In genomic region chr17:61927211-61928100, GRCh38 we compare ENCODE assay signal across 8 cellular contexts. TPM values are rescaled to one million over a fixed set of nuclear protein-coding genes. Genes with fewer than 3 reads are reported as not detected.
A peak's percentile ranks its signal among the peaks of the same experiment; 100 is the strongest.
DNase-seq lines count a peak whose midpoint lies in the region; ATAC-seq and TF ChIP-seq lines count a peak whose summit lies in the region.

A gene with protein sequence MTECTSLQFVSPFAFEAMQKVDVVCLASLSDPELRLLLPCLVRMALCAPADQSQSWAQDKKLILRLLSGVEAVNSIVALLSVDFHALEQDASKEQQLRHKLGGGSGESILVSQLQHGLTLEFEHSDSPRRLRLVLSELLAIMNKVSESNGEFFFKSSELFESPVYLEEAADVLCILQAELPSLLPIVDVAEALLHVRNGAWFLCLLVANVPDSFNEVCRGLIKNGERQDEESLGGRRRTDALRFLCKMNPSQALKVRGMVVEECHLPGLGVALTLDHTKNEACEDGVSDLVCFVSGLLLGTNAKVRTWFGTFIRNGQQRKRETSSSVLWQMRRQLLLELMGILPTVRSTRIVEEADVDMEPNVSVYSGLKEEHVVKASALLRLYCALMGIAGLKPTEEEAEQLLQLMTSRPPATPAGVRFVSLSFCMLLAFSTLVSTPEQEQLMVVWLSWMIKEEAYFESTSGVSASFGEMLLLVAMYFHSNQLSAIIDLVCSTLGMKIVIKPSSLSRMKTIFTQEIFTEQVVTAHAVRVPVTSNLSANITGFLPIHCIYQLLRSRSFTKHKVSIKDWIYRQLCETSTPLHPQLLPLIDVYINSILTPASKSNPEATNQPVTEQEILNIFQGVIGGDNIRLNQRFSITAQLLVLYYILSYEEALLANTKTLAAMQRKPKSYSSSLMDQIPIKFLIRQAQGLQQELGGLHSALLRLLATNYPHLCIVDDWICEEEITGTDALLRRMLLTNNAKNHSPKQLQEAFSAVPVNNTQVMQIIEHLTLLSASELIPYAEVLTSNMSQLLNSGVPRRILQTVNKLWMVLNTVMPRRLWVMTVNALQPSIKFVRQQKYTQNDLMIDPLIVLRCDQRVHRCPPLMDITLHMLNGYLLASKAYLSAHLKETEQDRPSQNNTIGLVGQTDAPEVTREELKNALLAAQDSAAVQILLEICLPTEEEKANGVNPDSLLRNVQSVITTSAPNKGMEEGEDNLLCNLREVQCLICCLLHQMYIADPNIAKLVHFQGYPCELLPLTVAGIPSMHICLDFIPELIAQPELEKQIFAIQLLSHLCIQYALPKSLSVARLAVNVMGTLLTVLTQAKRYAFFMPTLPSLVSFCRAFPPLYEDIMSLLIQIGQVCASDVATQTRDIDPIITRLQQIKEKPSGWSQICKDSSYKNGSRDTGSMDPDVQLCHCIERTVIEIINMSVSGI (minus strand): TSS chr17:61927982. CDS start chr17:61926644, 1,338 bp downstream.

- under 1% methylated on average over 58 of the region's 58 CpGs for WGBS in hepatocyte (ENCODE audit: low lambda C conversion rate, missing lambda C conversion rate)
- 0% methylated on average over 58 of the region's 58 CpGs for WGBS in aorta, 2 donors

- in situ Hi-C loops in GM13976 (cut with MboI; ENCODE audit: low sequenced_read_pairs, unreplicated experiment), result no loop called here

- peak within 1 kb of the TSS; percentile 80 to 85 for H3K4me3 ChIP-seq in ascending aorta
- peak within 1 kb of the TSS; percentile 63 for H3K4me3 ChIP-seq in hepatocyte
- peak within 1 kb of the TSS; percentile 60 to 67 for H3K4me3 ChIP-seq in aorta (ENCODE audit: low read length in 2 of 2)

- H4K20me1 ChIP-seq in hepatocyte (ENCODE audit: insufficient read depth, poor library complexity, severe bottlenecking), result no peaks in the 10 kb centered on the region

- H3K27me3 ChIP-seq in ascending aorta, result no peaks in the 10 kb centered on the region
- H3K27me3 ChIP-seq in hepatocyte, result no peaks in the 10 kb centered on the region
- no peaks in the 10 kb centered on the region for H3K27me3 ChIP-seq in aorta (ENCODE audit: control insufficient read depth in 1 of 2, insufficient read depth in 2 of 2, low read length in 1 of 2)

- DNase-seq in GM13976 (ENCODE audit: low spot score) (peak; percentile 95), NCI-H1930 (lab: John Stamatoyannopoulos, UW) (peak; percentile 76 to 89), ascending aorta (ENCODE audit: low spot score in 2 of 2) (peak; percentile 82 to 98), hepatocyte (ENCODE audit: low spot score) (peak; percentile 95), renal cortical epithelial cell (ENCODE audit: low read depth) (peak; percentile 81), aorta (peak; percentile 98 to 99)

- H3K9me3 ChIP-seq in ascending aorta (no peaks in the 10 kb centered on the region), hepatocyte (ENCODE audit: low read depth) (no peaks in the 10 kb centered on the region), aorta (ENCODE audit: control insufficient read depth, low read length) (no peaks in the 10 kb centered on the region)

- H3K36me3 ChIP-seq in ascending aorta (peaks cover 0 to 9% of the 10 kb centered on the region in 2 donors), hepatocyte (replicated peaks; ENCODE audit: insufficient read depth, low read depth) (no peaks in the 10 kb centered on the region), aorta (ENCODE audit: control insufficient read depth in 1 of 2, insufficient read depth in 2 of 2, low read length in 1 of 2) (no peaks in the 10 kb centered on the region)

- TF ChIP-seq CTCF in GM13976 (IDR thresholded peaks at IDR 0.05; ENCODE audit: borderline replicate concordance, control extremely low read depth, extremely low read depth, insufficient read depth, missing control alignments) (no peak), ascending aorta (IDR thresholded peaks at IDR 0.05) (no peak), hepatocyte (IDR thresholded peaks at IDR 0.05; ENCODE audit: poor library complexity) (no peak)

- peak within 1 kb of the TSS; percentile 90 for H3K4me2 ChIP-seq in hepatocyte

- H3K9me2 ChIP-seq in hepatocyte (replicated peaks; ENCODE audit: insufficient read depth), result no peaks in the 10 kb centered on the region

- H3K79me2 ChIP-seq in hepatocyte, result peaks cover 21% of the 10 kb centered on the region

- intact Hi-C loops in T-helper 2 cell treated with Interferon-gamma antibody and Interleukin-4, amounts not matched to agents 100 ng/mL and 5 ng/mL, for 36 hours (cut with micrococcal nuclease), result loop anchor here (1.0 kb wide), 2 partner anchors 64 to 137 kb away; partner anchors contain the start of gene BRIP1
- intact Hi-C loops in ascending aorta (cut with DNase I), result loop anchor here (1.0 to 5.0 kb wide), 3 partner anchors 64 to 525 kb away; partner anchors contain the start of gene BRIP1
- intact Hi-C loops in aorta (cut with DNase I), result loop anchor here (10.0 kb wide), 1 partner anchor 137 kb away; the partner anchor contains the start of gene MED13 (in 2 of the 2)

- H3K27ac ChIP-seq in ascending aorta (peak within 1 kb of the TSS; percentile 90 to 93), hepatocyte (peak within 1 kb of the TSS; percentile 91), aorta (ENCODE audit: low read depth in 1 of 2, low read length in 2 of 2) (peak within 1 kb of the TSS; percentile 85 to 95)

- H2AFZ ChIP-seq in hepatocyte, result peak within 1 kb of the TSS; percentile 93

- peak; percentile 66 for ATAC-seq in HG02970 (IDR thresholded peaks at IDR 0.05; ENCODE audit: low FRiP score, unreplicated experiment)
- ATAC-seq in aorta (ENCODE audit: low FRiP score), result peak; percentile 99

- H3K4me1 ChIP-seq in ascending aorta (peaks cover 0 to 9% of the 10 kb centered on the region in 2 donors), hepatocyte (ENCODE audit: insufficient read depth) (peaks cover 6% of the 10 kb centered on the region), aorta (ENCODE audit: control insufficient read depth in 1 of 2, insufficient read depth in 2 of 2, low read length in 2 of 2) (no peaks in the 10 kb centered on the region)

RNA-seq across cellular contexts. Expression of the gene that starts here (rescaled TPM):
- total RNA-seq in T-helper 2 cell treated with Interferon-gamma antibody and Interleukin-4, amounts not matched to agents 100 ng/mL and 5 ng/mL, for 36 hours, result 25.7 and 26.9 TPM in 2 replicates
- total RNA-seq in ascending aorta (2.2 TPM), hepatocyte (10.0 and 10.9 TPM in 2 replicates), renal cortical epithelial cell (10.4 and 15.5 TPM in 2 replicates), aorta (10 to 100 TPM; 11.9 to 14.5 TPM)
- polyA plus RNA-seq in hepatocyte (2.6 and 3.0 TPM in 2 replicates), aorta (1 to 10 TPM; 1.8 to 1.9 TPM)

Comparison
In these comparisons a context has a peak if more than half of its experiments do, and no peak if none do; other contexts are left out.
1. Peak in every context shown above with its lines: DNase-seq, ATAC-seq, H3K4me3 ChIP-seq and H3K27ac ChIP-seq.